Comparison of ENCODE assay signal across 24 cellular contexts in genomic region chr12:15714256-15714655, GRCh38.
"Had no signal": no experiment of that assay in that cellular context is flagged by ENCODE, and none has a peak within 500 bp of the region (broad histone marks: within the 10 kb centered on the region; RNA-seq: fewer than 3 reads in every experiment).

No MANE protein-coding gene starts in this region.

- ATAC-seq: activated CD4-positive, alpha-beta T cell treated with anti-CD3 and anti-CD28 coated beads for 36 hours; activated CD8-positive, alpha-beta memory T cell treated with anti-CD3 and anti-CD28 coated beads, Interleukin-2, amount 10 ng/mL, durations not matched to agents 7 days and 5 days; activated CD8-positive, alpha-beta T cell treated with anti-CD3 and anti-CD28 coated beads, Interleukin-2, amount 10 ng/mL, durations not matched to agents 7 days and 5 days; activated naive CD4-positive, alpha-beta T cell treated with anti-CD3 and anti-CD28 coated beads, Interleukin-2, amount 50 U/mL, for 72 hours; activated T-cell treated with anti-CD3 and anti-CD28 coated beads, Interleukin-2, amount 50 U/mL, for 72 hours; left lobe of liver; psoas muscle; stimulated activated naive B cell treated with anti-CD40 and anti-IgM and Interleukin-4, amounts not matched to agents 10 μg/mL and 1 μg/mL and 100 μg/mL, for 72 hours had no signal

- H3K36me3 ChIP-seq: esophagus squamous epithelium, stomach, tibial nerve had no signal

- H3K4me2 ChIP-seq: smooth muscle cell had no signal

- H3K4me1 ChIP-seq: parathyroid adenoma had no signal

- H3K27me3 ChIP-seq: esophagus squamous epithelium, stomach, tibial nerve had no signal

- H3K79me2 ChIP-seq: parathyroid adenoma had no signal

- H2AFZ ChIP-seq: parathyroid adenoma had no signal

- H3K9me3 ChIP-seq: esophagus squamous epithelium, psoas muscle, stomach, tibial nerve had no signal

- H3K27ac ChIP-seq: epithelial cell of prostate, psoas muscle had no signal

- DNase-seq: activated CD4-positive, alpha-beta T cell treated with anti-CD3 and anti-CD28 coated beads for 36 hours; activated CD4-positive, CD25-positive, alpha-beta regulatory T cell; activated CD8-positive, alpha-beta memory T cell treated with anti-CD3 and anti-CD28 coated beads, Interleukin-2, amount 10 ng/mL, durations not matched to agents 7 days and 5 days; activated CD8-positive, alpha-beta T cell treated with anti-CD3 and anti-CD28 coated beads, Interleukin-2, amount 10 ng/mL, durations not matched to agents 7 days and 5 days; activated naive CD4-positive, alpha-beta T cell; activated T-cell treated with anti-CD3 and anti-CD28 coated beads for 4 hours; activated T-cell treated with anti-CD3 and anti-CD28 coated beads, Interleukin-2, amount 50 U/mL, for 72 hours; effector CD8-positive, alpha-beta T cell; esophagus squamous epithelium; foreskin melanocyte; kidney glomerular epithelial cell; naive B cell; nephron progenitor cell; psoas muscle; stimulated activated CD4-positive, alpha-beta T cell treated with anti-CD3 and anti-CD28 coated beads, Interleukin-1b, Interleukin-23, amount 100 ng/mL, for 48 hours; stimulated activated naive B cell treated with anti-CD40 and anti-IgM and Interleukin-4, amounts not matched to agents 10 μg/mL and 1 μg/mL and 100 μg/mL, for 72 hours; stomach; T-helper 2 cell had no signal

- H3K4me3 ChIP-seq: esophagus squamous epithelium, psoas muscle, smooth muscle cell, stomach, tibial nerve had no signal

- H3K9ac ChIP-seq: parathyroid adenoma had no signal
